30 cellular contexts compared by ENCODE assay signal in genomic region chr12:89299417-89299816, GRCh38.
"Had no signal": no experiment of that assay in that cellular context is flagged by ENCODE, and none has a peak within 500 bp of the region (broad histone marks: within the 10 kb centered on the region; RNA-seq: fewer than 3 reads in every experiment).

No MANE protein-coding gene starts in this region.

- H3K36me3 ChIP-seq: ascending aorta, breast epithelium, WERI-Rb-1 had no signal

- H3K9me3 ChIP-seq: ascending aorta, breast epithelium had no signal

- H3K4me1 ChIP-seq: ascending aorta, breast epithelium had no signal

- H3K27me3 ChIP-seq: ascending aorta, breast epithelium had no signal

- H3K4me3 ChIP-seq: ascending aorta, breast epithelium had no signal

- DNase-seq: activated CD4-positive, alpha-beta memory T cell treated with anti-CD3 and anti-CD28 coated beads, Interleukin-2, amount 10 ng/mL, durations not matched to agents 7 days and 5 days; activated CD4-positive, alpha-beta T cell treated with anti-CD3 and anti-CD28 coated beads for 1 hour; activated CD4-positive, alpha-beta T cell treated with anti-CD3 and anti-CD28 coated beads for 36 hours; activated CD4-positive, alpha-beta T cell treated with anti-CD3 and anti-CD28 coated beads for 48 hours; activated CD4-positive, alpha-beta T cell treated with anti-CD3 and anti-CD28 coated beads, Interleukin-2, amount 10 ng/mL, durations not matched to agents 7 days and 5 days; activated CD4-positive, alpha-beta T cell treated with anti-CD3 and anti-CD28 coated beads, Interleukin-2, amount 50 U/mL, for 48 hours; activated CD4-positive, CD25-positive, alpha-beta regulatory T cell; activated CD8-positive, alpha-beta memory T cell treated with anti-CD3 and anti-CD28 coated beads for 24 hours; activated CD8-positive, alpha-beta memory T cell treated with anti-CD3 and anti-CD28 coated beads, Interleukin-2, amount 10 ng/mL, durations not matched to agents 7 days and 5 days; activated CD8-positive, alpha-beta memory T cell treated with anti-CD3 and anti-CD28 coated beads, Interleukin-2, amount 50 U/mL, for 48 hours; activated CD8-positive, alpha-beta T cell treated with anti-CD3 and anti-CD28 coated beads, Interleukin-2, amount 10 ng/mL, durations not matched to agents 7 days and 5 days; activated effector memory CD4-positive, alpha-beta T cell treated with Interleukin-2 at 50 U/mL for 16 hours; activated gamma-delta T cell; activated naive CD4-positive, alpha-beta T cell treated with anti-CD3 and anti-CD28 coated beads, Interleukin-2, amount 10 ng/mL, durations not matched to agents 7 days and 5 days; activated naive CD4-positive, alpha-beta T cell treated with Interleukin-2 at 50 U/mL for 16 hours; activated naive CD8-positive, alpha-beta T cell treated with anti-CD3 and anti-CD28 coated beads, Interleukin-2, amount 10 ng/mL, durations not matched to agents 7 days and 5 days; activated naive CD8-positive, alpha-beta T cell treated with anti-CD3 and anti-CD28 coated beads, Interleukin-2, amount 50 U/mL, for 24 hours; activated T-cell treated with anti-CD3 and anti-CD28 coated beads, Interleukin-2, amount 50 U/mL, for 24 hours; activated T-cell treated with anti-CD3 and anti-CD28 coated beads, Interleukin-2, amount 50 U/mL, for 48 hours; amygdala; anterior cingulate cortex; central memory CD4-positive, alpha-beta T cell; T-helper 1 cell; T-helper 2 cell; T-helper 9 cell; WERI-Rb-1 had no signal

- ATAC-seq: activated CD4-positive, alpha-beta T cell treated with anti-CD3 and anti-CD28 coated beads for 36 hours; activated CD4-positive, CD25-positive, alpha-beta regulatory T cell treated with anti-CD3 and anti-CD28 coated beads, Interleukin-2, amount 50 U/mL, for 24 hours; activated CD8-positive, alpha-beta memory T cell treated with anti-CD3 and anti-CD28 coated beads, Interleukin-2, amount 10 ng/mL, durations not matched to agents 7 days and 5 days; activated CD8-positive, alpha-beta T cell treated with anti-CD3 and anti-CD28 coated beads, Interleukin-2, amount 10 ng/mL, durations not matched to agents 7 days and 5 days; activated naive CD8-positive, alpha-beta T cell treated with anti-CD3 and anti-CD28 coated beads, Interleukin-2, amount 50 U/mL, for 24 hours; WTC11 had no signal

- H3K27ac ChIP-seq: ascending aorta, breast epithelium, WERI-Rb-1 had no signal
